ENCODE assay signal across 28 cellular contexts in the genomic region with DNA sequence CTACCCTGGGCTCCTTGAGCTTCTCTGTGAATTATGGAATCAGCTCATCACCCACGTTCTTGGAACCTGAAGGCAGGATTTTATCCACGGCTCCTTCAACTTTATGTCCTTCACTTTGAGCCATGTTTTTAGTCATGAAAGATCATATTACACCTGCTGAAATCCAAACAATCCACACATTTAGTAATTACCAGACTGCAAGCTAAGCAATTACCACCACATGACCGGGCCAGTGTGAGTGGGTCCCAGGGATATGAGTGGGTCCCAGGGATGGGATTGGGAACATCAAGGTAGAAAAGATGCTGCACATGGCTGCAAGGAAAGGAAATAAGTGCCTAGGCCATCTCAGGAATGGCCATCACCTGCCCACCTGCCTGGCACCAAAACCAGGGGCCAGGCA.
"Had no signal": no experiment of that assay in that cellular context is flagged by ENCODE, and none has a peak within 500 bp of the region (broad histone marks: within the 10 kb centered on the region; RNA-seq: fewer than 3 reads in every experiment).

No MANE protein-coding gene starts in this region.

- H3K27ac Mint-ChIP-seq: immature natural killer cell; naive thymus-derived CD8-positive, alpha-beta T cell; nephron; progenitor cell of endocrine pancreas had no signal

- H3K27me3 ChIP-seq: ovary, right atrium auricular region, testis, thyroid gland, transverse colon, upper lobe of left lung, vagina had no signal

- H3K27ac ChIP-seq: left lung, lower lobe of right lung, neutrophil, ovary, right atrium auricular region, skin epidermis, stomach, testis, thyroid gland, transverse colon, upper lobe of left lung, vagina had no signal

- H3K36me3 ChIP-seq: left lung, lower lobe of right lung, neutrophil, ovary, right atrium auricular region, stomach, thyroid gland, transverse colon, upper lobe of left lung, vagina had no signal

- H3K4me1 Mint-ChIP-seq: immature natural killer cell; naive thymus-derived CD8-positive, alpha-beta T cell; nephron; neural crest cell; stimulated activated naive B cell treated with anti-CD40 and anti-IgM and Interleukin-4, amounts not matched to agents 10 μg/mL and 1 μg/mL and 100 μg/mL, for 72 hours had no signal

- H3K4me1 ChIP-seq: left lung, lower lobe of right lung, right atrium auricular region, stomach, transverse colon, upper lobe of left lung, vagina had no signal

- DNase-seq: hypothalamus; immature natural killer cell; left colon; mammary epithelial cell; mesenchymal stem cell; naive thymus-derived CD8-positive, alpha-beta T cell; occipital lobe; ovary; stimulated activated CD4-positive, alpha-beta T cell treated with anti-CD3 and anti-CD28 coated beads, Interleukin-12 subunit alpha, Interleukin-12 subunit beta, amount 100 ng/mL, for 4 hours; stimulated activated CD4-positive, alpha-beta T cell treated with anti-CD3 and anti-CD28 coated beads, Interleukin-15, amount 100 ng/mL, for 24 hours; stimulated activated CD4-positive, alpha-beta T cell treated with anti-CD3 and anti-CD28 coated beads, Interleukin-2, amount 100 ng/mL, for 24 hours; stimulated activated CD4-positive, alpha-beta T cell treated with anti-CD3 and anti-CD28 coated beads, Interleukin-4, amount 100 ng/mL, for 1 hour; stimulated activated naive B cell treated with anti-CD40 and anti-IgM and Interleukin-4, amounts not matched to agents 10 μg/mL and 1 μg/mL and 100 μg/mL, for 72 hours; stimulated activated naive CD8-positive, alpha-beta T cell treated with anti-CD3 and anti-CD28 coated beads, Interleukin-15, Interleukin-2, amounts not matched to agents 100 U/mL and 50 U/mL, for 24 hours; stomach; testis; thyroid gland; transverse colon had no signal

- H3K9me3 Mint-ChIP-seq: immature natural killer cell; naive thymus-derived CD8-positive, alpha-beta T cell; nephron; neural crest cell had no signal

- H3K4me3 Mint-ChIP-seq: immature natural killer cell; naive thymus-derived CD8-positive, alpha-beta T cell; nephron; neural crest cell; stimulated activated naive B cell treated with anti-CD40 and anti-IgM and Interleukin-4, amounts not matched to agents 10 μg/mL and 1 μg/mL and 100 μg/mL, for 72 hours had no signal

- H3K36me3 Mint-ChIP-seq: immature natural killer cell; stimulated activated naive B cell treated with anti-CD40 and anti-IgM and Interleukin-4, amounts not matched to agents 10 μg/mL and 1 μg/mL and 100 μg/mL, for 72 hours had no signal

- H3K9me3 ChIP-seq: left lung, lower lobe of right lung, neutrophil, ovary, right atrium auricular region, stomach, testis, thyroid gland, transverse colon, upper lobe of left lung, vagina had no signal

- H3K4me3 ChIP-seq: left lung, lower lobe of right lung, ovary, right atrium auricular region, skin epidermis, stomach, testis, thyroid gland, transverse colon, upper lobe of left lung, vagina had no signal
